In the genomic region with DNA sequence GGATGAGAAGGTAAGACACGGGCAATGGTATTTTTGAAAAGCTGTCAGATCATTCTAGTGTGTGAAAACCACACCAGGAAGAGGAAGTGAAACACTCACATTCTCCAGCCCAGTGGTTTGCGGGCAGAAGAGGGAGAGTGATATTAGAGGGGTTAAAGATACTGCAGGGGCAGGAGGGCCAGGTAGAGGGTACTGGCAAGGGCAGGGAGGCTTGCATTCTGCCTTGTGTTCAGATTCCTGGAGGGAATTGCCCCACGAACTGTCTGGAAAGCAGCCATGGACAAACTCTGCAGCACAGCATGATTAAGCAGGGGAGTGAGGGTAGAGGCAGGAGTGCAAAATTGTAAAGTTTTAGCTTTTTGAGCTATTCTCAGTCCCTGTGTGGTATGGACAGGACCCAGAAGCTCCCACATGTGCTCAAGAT, we compare ENCODE assay signal across 8 cellular contexts. TPM values are rescaled to one million over a fixed set of nuclear protein-coding genes. Genes with fewer than 3 reads are reported as not detected.
A peak's percentile ranks its signal among the peaks of the same experiment; 100 is the strongest.
DNase-seq lines count a peak whose midpoint lies in the region; ATAC-seq, FAIRE-seq and TF ChIP-seq lines count a peak whose summit lies in the region.

No MANE protein-coding gene starts in this region.

- FAIRE-seq in HepG2 (lab: Jason Lieb, UNC): no peak

- H2AFZ ChIP-seq in MM.1S (ENCODE audit: low read length) (no peak overlapping the region), HepG2 (ENCODE audit: low read length) (peak overlapping the region; percentile 89)

- H3K79me2 ChIP-seq in MM.1S (ENCODE audit: low read length): no peaks in the 10 kb centered on the region
- H3K79me2 ChIP-seq in HepG2 (ENCODE audit: insufficient read depth, low read length): no peaks in the 10 kb centered on the region

- no peaks in the 10 kb centered on the region for H3K36me3 Mint-ChIP-seq in CD4-positive, alpha-beta memory T cell

- peak overlapping the region in 4 of 7 donors; percentile 0 to 52 (median 22) for H3K27ac Mint-ChIP-seq in CD4-positive, alpha-beta memory T cell

- peak overlapping the region in 7 of 8 donors; percentile 46 to 90 (median 77) for H3K4me3 Mint-ChIP-seq in CD4-positive, alpha-beta memory T cell

- CTCF ChIA-PET in CD4-positive, alpha-beta memory T cell (lab: Charles Lee; ENCODE audit: partially characterized antibody): interaction anchor here (2.2 to 11.0 kb wide), 3 partner anchors 14 to 48 kb away, joined by 5 to 140 read pairs (median 28); no protein-coding TSS in a partner anchor
- CTCF ChIA-PET in HepG2 (lab: Yijun Ruan, JAX; ENCODE audit: low intra/inter-chr PET ratio, low total read pairs): no interaction called here

- H3K9ac ChIP-seq in MM.1S (ENCODE audit: low read length) (no peak overlapping the region), HepG2 (ENCODE audit: insufficient read depth, low read depth, low read length) (peak overlapping the region; percentile 62; the same call in 1 of the 2 replicates)

- no peaks in the 10 kb centered on the region for H3K27me3 ChIP-seq in CD4-positive, alpha-beta memory T cell (ENCODE audit: insufficient read depth, low read length)
- peaks cover 94% of the 10 kb centered on the region for H3K27me3 ChIP-seq in MM.1S (replicated peaks; ENCODE audit: insufficient read depth, low read length)
- H3K27me3 ChIP-seq in HepG2 (ENCODE audit: control insufficient read depth in 1 of 2, insufficient read depth in 2 of 2, low read length in 2 of 2): peaks cover 0 to 1% of the 10 kb centered on the region in 2 experiments; a peak in 3 of 5 replicates
- H3K27me3 ChIP-seq in transverse colon: peaks cover 16% of the 10 kb centered on the region

- TF ChIP-seq CTCF in MM.1S (IDR thresholded peaks at IDR 0.05; ENCODE audit: low read length) (no peak), HepG2 (CRISPR knock-in tag; IDR thresholded peaks at IDR 0.05) (no peak), transverse colon (IDR thresholded peaks at IDR 0.05) (no peak)

- H3K9me3 Mint-ChIP-seq in CD4-positive, alpha-beta memory T cell: peaks cover 0 to 2% (median 0%) of the 10 kb centered on the region in 8 donors

- ATAC-seq in GM21529 (IDR thresholded peaks at IDR 0.05; ENCODE audit: unreplicated experiment) (peak; percentile 96), HepG2 (peak; percentile 16; the same call in 1 of the 3 replicates)

- peaks cover 57% of the 10 kb centered on the region for H3K4me1 ChIP-seq in CD4-positive, alpha-beta memory T cell (ENCODE audit: insufficient read depth, low read length)
- H3K4me1 ChIP-seq in MM.1S (ENCODE audit: low read length) (peaks cover 3% of the 10 kb centered on the region; the same call in 1 of the 2 replicates), HepG2 (ENCODE audit: insufficient read depth, low read length) (peaks cover 29% of the 10 kb centered on the region), transverse colon (peaks cover 0 to 23% (median 13%) of the 10 kb centered on the region in 4 donors)

- intact Hi-C loops in CD4-positive, alpha-beta memory T cell (cut with micrococcal nuclease): loop anchor here (1.0 kb wide), 1 partner anchor 14 kb away; no protein-coding TSS in a partner anchor
- intact Hi-C loops in HepG2 (cut with micrococcal nuclease; ENCODE audit: unreplicated experiment) (no loop called here), transverse colon (cut with DNase I; ENCODE audit: low total_unique reads) (no loop called here)

- TF ChIP-seq POLR2A in HepG2 (IDR thresholded peaks at IDR 0.05; ENCODE audit: insufficient read depth in 1 of 2, low read depth in 2 of 2, low read length in 2 of 2) (no peak), transverse colon (IDR thresholded peaks at IDR 0.05) (no peak)

- H3K27me3 Mint-ChIP-seq in CD4-positive, alpha-beta memory T cell: peaks cover 4 to 10% of the 10 kb centered on the region in 2 donors

- no peak overlapping the region for H3K4me2 ChIP-seq in MM.1S (ENCODE audit: low read depth, low read length)
- H3K4me2 ChIP-seq in HepG2 (ENCODE audit: low read depth, low read length): peak overlapping the region; percentile 74

- no TSS peak for BruUV-seq in HepG2 (replicated peaks; lab: Mats Ljungman, UMichigan)

- WGBS in HepG2 (ENCODE audit: low lambda C conversion rate): 0% methylated on average over 3 of the region's 3 CpGs
- WGBS in transverse colon (ENCODE audit: low coverage in 1 of 2), 2 donors: 25 to 57% methylated on average over 1 to 3 of the region's 3 CpGs

- no peak for TF ChIP-seq EP300 in HepG2 (IDR thresholded peaks at IDR 0.05; ENCODE audit: low read depth in 2 of 2, low read length in 2 of 2)
- TF ChIP-seq EP300 in HepG2 (CRISPR knock-in tag; IDR thresholded peaks at IDR 0.05; ENCODE audit: borderline replicate concordance): no peak
- TF ChIP-seq EP300 in transverse colon (IDR thresholded peaks at IDR 0.05; ENCODE audit: low read depth): no peak

- POLR2A ChIA-PET in CD4-positive, alpha-beta memory T cell (lab: Charles Lee; ENCODE audit: partially characterized antibody): interaction anchor here (1.6 kb wide), 1 partner anchor 13 kb away, joined by 8 read pairs; no protein-coding TSS in a partner anchor
- POLR2A ChIA-PET in HepG2 (lab: Yijun Ruan, JAX): no interaction called here

- no peaks in the 10 kb centered on the region; the same call in 1 of the 2 replicates for H3F3A ChIP-seq in MM.1S (ENCODE audit: insufficient read depth, low read length)

- no peak for TF ChIP-seq RAD21 in HepG2 (CRISPR knock-in tag; IDR thresholded peaks at IDR 0.05)

- no peaks in the 10 kb centered on the region for H3K36me3 ChIP-seq in CD4-positive, alpha-beta memory T cell (ENCODE audit: insufficient read depth, low read length)
- H3K36me3 ChIP-seq in MM.1S (replicated peaks; ENCODE audit: insufficient read depth, low read length) (no peaks in the 10 kb centered on the region), HepG2 (replicated peaks in 1 of 2; ENCODE audit: control insufficient read depth in 1 of 2, insufficient read depth in 2 of 2, low read length in 2 of 2) (no peaks in the 10 kb centered on the region), transverse colon (no peaks in the 10 kb centered on the region)

- H3K27ac ChIP-seq in CD4-positive, alpha-beta memory T cell (ENCODE audit: low read depth, low read length): no peak overlapping the region
- H3K27ac ChIP-seq in MM.1S (ENCODE audit: low read length) (no peak overlapping the region), HepG2 (ENCODE audit: extremely low read length, insufficient read depth, low read length) (no peak overlapping the region), transverse colon (no peak overlapping the region)

- DNase-seq in CD4-positive, alpha-beta memory T cell: peak; percentile 40 to 67 (median 51)
- DNase-seq in MM.1S (peak; percentile 73), HepG2 (ENCODE audit: low spot score) (no peak), transverse colon (peak; percentile 39), A172 (ENCODE audit: low spot score) (no peak), DMS79 treated with DMSO at 0.1 percent for 48 hours (lab: John Stamatoyannopoulos, UW) (no peak)
- peak; percentile 11 for DNase-seq in activated CD8-positive, alpha-beta memory T cell treated with anti-CD3 and anti-CD28 coated beads, Interleukin-2, amount 50 U/mL, for 1 hour (ENCODE audit: extremely low read depth)

- in situ Hi-C loops in HepG2 (cut with HindIII; ENCODE audit: extremely low pct_ligation_motif_present, low pct_unique_long_range_greater_than_20kb) (no loop called here), transverse colon (cut with MboI; ENCODE audit: low pct_ligation_motif_present in 1 of 4, low pct_unique_long_range_greater_than_20kb in 1 of 4, low sequenced_read_pairs in 3 of 4) (no loop called here)

- peaks cover 10% of the 10 kb centered on the region; the same call in 1 of the 2 replicates for H4K20me1 ChIP-seq in MM.1S (ENCODE audit: insufficient read depth, low read length)
- H4K20me1 ChIP-seq in HepG2 (ENCODE audit: insufficient read depth, low read length): no peaks in the 10 kb centered on the region

- H3K9me3 ChIP-seq in CD4-positive, alpha-beta memory T cell (ENCODE audit: control insufficient read depth in 1 of 2, low read length in 2 of 2): no peaks in the 10 kb centered on the region
- H3K9me3 ChIP-seq in MM.1S (replicated peaks; ENCODE audit: insufficient read depth, low read length) (no peaks in the 10 kb centered on the region), HepG2 (ENCODE audit: low read length) (no peaks in the 10 kb centered on the region), transverse colon (no peaks in the 10 kb centered on the region)

- no peak overlapping the region for H3K4me3 ChIP-seq in CD4-positive, alpha-beta memory T cell (ENCODE audit: low read length in 2 of 2)
- no peak overlapping the region for H3K4me3 ChIP-seq in MM.1S (ENCODE audit: low read length)
- peak overlapping the region; percentile 26 to 45 (median 33); a peak in 3 of 6 replicates for H3K4me3 ChIP-seq in HepG2 (replicated peaks in 1 of 3; ENCODE audit: insufficient read depth in 1 of 3, low read depth in 2 of 3, low read length in 3 of 3)
- no peak overlapping the region for H3K4me3 ChIP-seq in transverse colon

- H3K4me1 Mint-ChIP-seq in CD4-positive, alpha-beta memory T cell: peaks cover 37 to 68% (median 52%) of the 10 kb centered on the region in 4 donors

- no peaks in the 10 kb centered on the region for H3K9me2 ChIP-seq in MM.1S (replicated peaks; ENCODE audit: insufficient read depth, low read length)

RNA-seq across cellular contexts. Expression of a gene that starts 30.9 kb away (rescaled TPM):
- total RNA-seq in CD4-positive, alpha-beta memory T cell: 1 to 10 TPM; 3.0 to 3.3 TPM
- under 1 TPM; 0.65 TPM for polyA plus RNA-seq in CD4-positive, alpha-beta memory T cell
- total RNA-seq in HepG2 (2016; rRNA removed; fragmentation: Illumina TruSeq; extraction: Trizol): 1.4 and 1.6 TPM in 2 replicates
- 0.40 and 0.53 TPM in 2 replicates for total RNA-seq in HepG2 (2016; cell fraction: cytosol; rRNA removed; fragmentation: Illumina TruSeq; extraction: Trizol; ENCODE audit: low read depth)
- 1.4 and 1.5 TPM in 2 replicates for total RNA-seq in HepG2 (2016; cell fraction: insoluble cytoplasmic fraction; rRNA removed; fragmentation: Illumina TruSeq; extraction: Trizol)
- 0.76 and 0.96 TPM in 2 replicates for total RNA-seq in HepG2 (2016; cell fraction: membrane; rRNA removed; fragmentation: Illumina TruSeq; extraction: Trizol)
- total RNA-seq in HepG2 (2016; cell fraction: nucleus; rRNA removed; fragmentation: Illumina TruSeq; extraction: Trizol): 2.5 TPM in 2 replicates
- polyA plus RNA-seq in HepG2 (2011; rRNA removed): 2.8 and 3.4 TPM in 2 replicates
- polyA plus RNA-seq in HepG2 (2011; cell fraction: cytosol; rRNA removed): 1.3 and 2.6 TPM in 2 replicates
- polyA plus RNA-seq in HepG2 (2011; cell fraction: nucleus; rRNA removed): 1.00 and 1.7 TPM in 2 replicates
- 4.2 and 4.9 TPM in 2 replicates for polyA plus RNA-seq in HepG2 (2012)
- polyA plus RNA-seq in HepG2 (2016; cell fraction: cytosol; fragmentation: Illumina TruSeq; extraction: Trizol; ENCODE audit: low read depth): 0.06 and 0.17 TPM in 2 replicates
- 0.99 and 1.5 TPM in 2 replicates for polyA plus RNA-seq in HepG2 (2016; cell fraction: insoluble cytoplasmic fraction; fragmentation: Illumina TruSeq; extraction: Trizol; ENCODE audit: low read depth)
- 0.37 and 0.52 TPM in 2 replicates for polyA plus RNA-seq in HepG2 (2016; cell fraction: membrane; fragmentation: Illumina TruSeq; extraction: Trizol; ENCODE audit: low read depth)
- 1.5 and 2.3 TPM in 2 replicates for polyA plus RNA-seq in HepG2 (2016; cell fraction: nucleus; fragmentation: Illumina TruSeq; extraction: Trizol; ENCODE audit: insufficient read depth, low read depth)
- polyA minus RNA-seq in HepG2 (2011; rRNA and poly(A)+ RNA removed; ENCODE audit: low replicate concordance): 1.9 and 3.2 TPM in 2 replicates
- polyA minus RNA-seq in HepG2 (2011; cell fraction: cytosol; rRNA and poly(A)+ RNA removed): 1.2 and 2.7 TPM in 2 replicates
- 2.5 and 5.0 TPM in 2 replicates for polyA minus RNA-seq in HepG2 (2011; cell fraction: nucleus; rRNA and poly(A)+ RNA removed)
- 10 to 100 TPM; 37.5 to 47.7 (median 41.1) TPM for total RNA-seq in transverse colon
- total RNA-seq in A172 (2014; rRNA removed; shearing (Covaris generic)): 0.29 and 0.88 TPM in 2 replicates

RNA-seq across cellular contexts. Expression of a gene that starts 31.0 kb away (rescaled TPM):
- total RNA-seq in CD4-positive, alpha-beta memory T cell: not detected
- not detected for polyA plus RNA-seq in CD4-positive, alpha-beta memory T cell
- total RNA-seq in HepG2 (2016; rRNA removed; fragmentation: Illumina TruSeq; extraction: Trizol) (0.22 TPM in 1 of 2 replicates, not detected in the other), transverse colon (10 to 100 TPM in 3 of 4 donors, 1 to 10 TPM in 1; 1.2 to 21.0 (median 15.0) TPM)
- not detected in 2 replicates for total RNA-seq in HepG2 (2016; cell fraction: cytosol; rRNA removed; fragmentation: Illumina TruSeq; extraction: Trizol; ENCODE audit: low read depth)
- total RNA-seq in HepG2 (2016; cell fraction: insoluble cytoplasmic fraction; rRNA removed; fragmentation: Illumina TruSeq; extraction: Trizol): 0.15 and 0.48 TPM in 2 replicates
- not detected in 2 replicates for total RNA-seq in HepG2 (2016; cell fraction: membrane; rRNA removed; fragmentation: Illumina TruSeq; extraction: Trizol)
- not detected in 2 replicates for total RNA-seq in HepG2 (2016; cell fraction: nucleus; rRNA removed; fragmentation: Illumina TruSeq; extraction: Trizol)
- 0.40 and 1.5 TPM in 2 replicates for polyA plus RNA-seq in HepG2 (2011; rRNA removed)
- polyA plus RNA-seq in HepG2 (2011; cell fraction: cytosol; rRNA removed): 0.17 and 0.67 TPM in 2 replicates
- 0.58 and 0.59 TPM in 2 replicates for polyA plus RNA-seq in HepG2 (2011; cell fraction: nucleus; rRNA removed)
- 1.4 and 2.1 TPM in 2 replicates for polyA plus RNA-seq in HepG2 (2012)
- not detected in 2 replicates for polyA plus RNA-seq in HepG2 (2016; cell fraction: cytosol; fragmentation: Illumina TruSeq; extraction: Trizol; ENCODE audit: low read depth)
- polyA plus RNA-seq in HepG2 (2016; cell fraction: insoluble cytoplasmic fraction; fragmentation: Illumina TruSeq; extraction: Trizol; ENCODE audit: low read depth): not detected in 2 replicates
- not detected in 2 replicates for polyA plus RNA-seq in HepG2 (2016; cell fraction: membrane; fragmentation: Illumina TruSeq; extraction: Trizol; ENCODE audit: low read depth)
- polyA plus RNA-seq in HepG2 (2016; cell fraction: nucleus; fragmentation: Illumina TruSeq; extraction: Trizol; ENCODE audit: insufficient read depth, low read depth): not detected in 2 replicates
- 3.2 TPM in 1 of 2 replicates, not detected in the other for polyA minus RNA-seq in HepG2 (2011; rRNA and poly(A)+ RNA removed; ENCODE audit: low replicate concordance)
- 2.0 TPM in 1 of 2 replicates, not detected in the other for polyA minus RNA-seq in HepG2 (2011; cell fraction: cytosol; rRNA and poly(A)+ RNA removed)
- polyA minus RNA-seq in HepG2 (2011; cell fraction: nucleus; rRNA and poly(A)+ RNA removed): 1.3 and 2.9 TPM in 2 replicates
- total RNA-seq in A172 (2014; rRNA removed; shearing (Covaris generic)): not detected in 2 replicates

Comparison
In these comparisons a context has a peak if more than half of its experiments do, and no peak if none do; other contexts are left out.
1. DNase-seq: peak in CD4-positive, alpha-beta memory T cell (5 of 5), MM.1S (single experiment), activated CD8-positive, alpha-beta memory T cell treated with anti-CD3 and anti-CD28 coated beads, Interleukin-2, amount 50 U/mL, for 1 hour (single experiment) and transverse colon (single experiment); none in HepG2 (single experiment), A172 (single experiment) and DMS79 treated with DMSO at 0.1 percent for 48 hours (single experiment).
2. H3K4me3 ChIP-seq: peak in HepG2 (3 of 3); none in CD4-positive, alpha-beta memory T cell (0 of 2), MM.1S (single experiment) and transverse colon (0 of 4).
3. RNA of a gene that starts 30.9 kb away (total RNA-seq): 37.5 to 47.7 TPM in transverse colon; 3.0 to 3.3 TPM in CD4-positive, alpha-beta memory T cell, 0.40 to 2.5 TPM in HepG2 and 0.29 to 0.88 TPM in A172; every median in the first group is over 4 times any median in the second.